Comparison of ENCODE assay signal across 8 cellular contexts in the genomic region with DNA sequence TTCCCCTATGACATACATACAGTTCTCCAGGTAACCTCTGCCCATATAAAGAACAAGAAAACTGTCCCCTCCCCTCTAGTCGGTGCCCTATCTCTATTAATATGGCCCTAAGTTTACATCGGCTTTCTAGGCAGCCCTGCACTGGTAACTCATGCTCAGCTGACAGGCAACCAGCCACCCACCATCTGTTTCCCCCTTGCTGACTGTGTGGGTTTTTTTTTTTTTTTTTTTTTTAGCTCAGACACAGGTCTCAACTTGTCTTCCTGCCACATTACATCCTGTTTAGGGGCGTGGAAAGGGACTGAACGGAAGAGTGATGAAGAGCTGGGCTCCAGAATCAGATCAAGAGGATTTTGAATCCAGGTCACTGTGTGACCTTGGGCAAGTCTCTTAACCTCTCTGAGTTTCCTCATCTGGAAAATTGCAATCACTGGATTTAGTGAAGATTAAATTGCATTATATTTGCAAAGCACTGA. TPM values are rescaled to one million over a fixed set of nuclear protein-coding genes. Genes with fewer than 3 reads are reported as not detected.
DNase-seq lines count a peak whose midpoint lies in the region; ATAC-seq and TF ChIP-seq lines count a peak whose summit lies in the region.

No MANE protein-coding gene starts in this region.

- CTCF ChIA-PET in HEK293 (lab: Yijun Ruan, JAX), result interaction anchor here (0.7 to 2.0 kb wide), 2 partner anchors 24 to 35 kb away, joined by 3 to 10 read pairs; no protein-coding TSS in a partner anchor

- H3K27ac ChIP-seq in HEK293 (ENCODE audit: extremely low read depth, low read depth, low read length), result no peak overlapping the region

- peak; percentile 56 for DNase-seq in DMS153 treated with DMSO at 0.1 percent for 48 hours (lab: John Stamatoyannopoulos, UW; ENCODE audit: unreplicated experiment)
- peak; percentile 65 for DNase-seq in RPMI7951 (ENCODE audit: low read depth)
- DNase-seq in activated naive CD4-positive, alpha-beta T cell treated with anti-CD3 and anti-CD28 coated beads, Interleukin-2, amount 50 U/mL, for 72 hours (ENCODE audit: low spot score in 2 of 2), result no peak
- DNase-seq in stimulated activated CD4-positive, alpha-beta T cell treated with anti-CD3 and anti-CD28 coated beads, Interleukin-2, amount 100 ng/mL, for 4 hours (ENCODE audit: low read depth), result peak; percentile 68
- DNase-seq in NCI-H2227 treated with DMSO at 0.1 percent for 48 hours (lab: John Stamatoyannopoulos, UW), result no peak
- DNase-seq in glutamatergic neuron, result no peak

- H3K4me1 ChIP-seq in HEK293 (ENCODE audit: control insufficient read depth, insufficient read depth, low read length), result no peaks in the 10 kb centered on the region

- no peaks in the 10 kb centered on the region for H3K36me3 ChIP-seq in HEK293 (ENCODE audit: control insufficient read depth in 2 of 2, insufficient read depth in 1 of 2, low read length in 2 of 2)

- peak overlapping the region; percentile 86 to 98 for H3K27ac Mint-ChIP-seq in activated naive CD4-positive, alpha-beta T cell treated with anti-CD3 and anti-CD28 coated beads, Interleukin-2, amount 50 U/mL, for 72 hours
- H3K27ac Mint-ChIP-seq in glutamatergic neuron (ENCODE audit: unreplicated experiment), result no peak overlapping the region

- TF ChIP-seq CTCF in HEK293 (tag by site-specific recombination; IDR thresholded peaks at IDR 0.05) (no peak), glutamatergic neuron (IDR thresholded peaks at IDR 0.05; ENCODE audit: partially characterized antibody, unreplicated experiment) (no peak)

- no peak overlapping the region for H3K4me3 Mint-ChIP-seq in glutamatergic neuron (ENCODE audit: unreplicated experiment)

- peaks cover 34% of the 10 kb centered on the region for H3K4me1 Mint-ChIP-seq in glutamatergic neuron (ENCODE audit: low read depth, unreplicated experiment)

- peak; percentile 65 to 77 for ATAC-seq in activated naive CD4-positive, alpha-beta T cell treated with anti-CD3 and anti-CD28 coated beads, Interleukin-2, amount 50 U/mL, for 72 hours
- ATAC-seq in HG03378 (IDR thresholded peaks at IDR 0.05; ENCODE audit: unreplicated experiment), result no peak

- peaks cover 7% of the 10 kb centered on the region for H3K27me3 Mint-ChIP-seq in glutamatergic neuron (ENCODE audit: unreplicated experiment)

- H3K9me3 Mint-ChIP-seq in activated naive CD4-positive, alpha-beta T cell treated with anti-CD3 and anti-CD28 coated beads, Interleukin-2, amount 50 U/mL, for 72 hours, result no peaks in the 10 kb centered on the region
- H3K9me3 Mint-ChIP-seq in glutamatergic neuron (ENCODE audit: unreplicated experiment), result peaks cover 6% of the 10 kb centered on the region

- no peak overlapping the region for H3K4me3 ChIP-seq in HEK293 (ENCODE audit: low read depth, low read length)

- no peaks in the 10 kb centered on the region for H3K9me3 ChIP-seq in HEK293 (ENCODE audit: control insufficient read depth, insufficient read depth, low read depth, low read length)

- POLR2A ChIA-PET in HEK293 (lab: Yijun Ruan, JAX), result interaction anchor here (0.5 kb wide), 1 partner anchor 1346 kb away, joined by 3 read pairs; no protein-coding TSS in a partner anchor

- peaks cover 25 to 59% of the 10 kb centered on the region in 2 donors for H3K36me3 Mint-ChIP-seq in activated naive CD4-positive, alpha-beta T cell treated with anti-CD3 and anti-CD28 coated beads, Interleukin-2, amount 50 U/mL, for 72 hours
- H3K36me3 Mint-ChIP-seq in glutamatergic neuron (ENCODE audit: unreplicated experiment), result peaks cover 7% of the 10 kb centered on the region

TF ChIP-seq in HEK293, 187 proteins besides CTCF, POLR2A, EP300 and RAD21 (continues in another document):
- no peak for TF ChIP-seq ZNF785 (tag by site-specific recombination; IDR thresholded peaks at IDR 0.05)
- TF ChIP-seq ZNF211 (tag by site-specific recombination; IDR thresholded peaks at IDR 0.05; ENCODE audit: low read depth), result no peak
- no peak for TF ChIP-seq ZSCAN16 (tag by site-specific recombination; IDR thresholded peaks at IDR 0.05)
- TF ChIP-seq, protein P1, sequence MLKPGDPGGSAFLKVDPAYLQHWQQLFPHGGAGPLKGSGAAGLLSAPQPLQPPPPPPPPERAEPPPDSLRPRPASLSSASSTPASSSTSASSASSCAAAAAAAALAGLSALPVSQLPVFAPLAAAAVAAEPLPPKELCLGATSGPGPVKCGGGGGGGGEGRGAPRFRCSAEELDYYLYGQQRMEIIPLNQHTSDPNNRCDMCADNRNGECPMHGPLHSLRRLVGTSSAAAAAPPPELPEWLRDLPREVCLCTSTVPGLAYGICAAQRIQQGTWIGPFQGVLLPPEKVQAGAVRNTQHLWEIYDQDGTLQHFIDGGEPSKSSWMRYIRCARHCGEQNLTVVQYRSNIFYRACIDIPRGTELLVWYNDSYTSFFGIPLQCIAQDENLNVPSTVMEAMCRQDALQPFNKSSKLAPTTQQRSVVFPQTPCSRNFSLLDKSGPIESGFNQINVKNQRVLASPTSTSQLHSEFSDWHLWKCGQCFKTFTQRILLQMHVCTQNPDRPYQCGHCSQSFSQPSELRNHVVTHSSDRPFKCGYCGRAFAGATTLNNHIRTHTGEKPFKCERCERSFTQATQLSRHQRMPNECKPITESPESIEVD (tag by site-specific recombination; IDR thresholded peaks at IDR 0.05), result no peak
- TF ChIP-seq RBAK (tag by site-specific recombination; IDR thresholded peaks at IDR 0.05), result no peak
- no peak for TF ChIP-seq ZBTB1 (tag by site-specific recombination; IDR thresholded peaks at IDR 0.05)
- TF ChIP-seq ZNF138 (tag by site-specific recombination; IDR thresholded peaks at IDR 0.05; ENCODE audit: borderline replicate concordance), result no peak
- no peak for TF ChIP-seq ZSCAN30 (tag by site-specific recombination; IDR thresholded peaks at IDR 0.05)
- TF ChIP-seq ZNF560 (tag by site-specific recombination; IDR thresholded peaks at IDR 0.05; ENCODE audit: borderline replicate concordance), result no peak
- TF ChIP-seq PRDM1 (tag by site-specific recombination; IDR thresholded peaks at IDR 0.05), result no peak
- TF ChIP-seq ZNF514 (tag by site-specific recombination; IDR thresholded peaks at IDR 0.05), result no peak
- peak; percentile 77 for TF ChIP-seq ZFHX2 (tag by site-specific recombination; conservative IDR thresholded peaks at IDR 0.05)
- TF ChIP-seq, protein P2, sequence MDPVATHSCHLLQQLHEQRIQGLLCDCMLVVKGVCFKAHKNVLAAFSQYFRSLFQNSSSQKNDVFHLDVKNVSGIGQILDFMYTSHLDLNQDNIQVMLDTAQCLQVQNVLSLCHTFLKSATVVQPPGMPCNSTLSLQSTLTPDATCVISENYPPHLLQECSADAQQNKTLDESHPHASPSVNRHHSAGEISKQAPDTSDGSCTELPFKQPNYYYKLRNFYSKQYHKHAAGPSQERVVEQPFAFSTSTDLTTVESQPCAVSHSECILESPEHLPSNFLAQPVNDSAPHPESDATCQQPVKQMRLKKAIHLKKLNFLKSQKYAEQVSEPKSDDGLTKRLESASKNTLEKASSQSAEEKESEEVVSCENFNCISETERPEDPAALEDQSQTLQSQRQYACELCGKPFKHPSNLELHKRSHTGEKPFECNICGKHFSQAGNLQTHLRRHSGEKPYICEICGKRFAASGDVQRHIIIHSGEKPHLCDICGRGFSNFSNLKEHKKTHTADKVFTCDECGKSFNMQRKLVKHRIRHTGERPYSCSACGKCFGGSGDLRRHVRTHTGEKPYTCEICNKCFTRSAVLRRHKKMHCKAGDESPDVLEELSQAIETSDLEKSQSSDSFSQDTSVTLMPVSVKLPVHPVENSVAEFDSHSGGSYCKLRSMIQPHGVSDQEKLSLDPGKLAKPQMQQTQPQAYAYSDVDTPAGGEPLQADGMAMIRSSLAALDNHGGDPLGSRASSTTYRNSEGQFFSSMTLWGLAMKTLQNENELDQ (tag by site-specific recombination; IDR thresholded peaks at IDR 0.05; ENCODE audit: low read depth), result no peak

RNA-seq across cellular contexts. Expression of a gene that starts 14.0 kb away (rescaled TPM):
- 70.7 and 82.5 TPM in 2 replicates for total RNA-seq in RPMI7951 (2014; rRNA removed; shearing (Covaris generic))
- total RNA-seq in activated naive CD4-positive, alpha-beta T cell treated with anti-CD3 and anti-CD28 coated beads, Interleukin-2, amount 50 U/mL, for 72 hours, result 100 to 1,000 TPM; 248 to 298 TPM
- total RNA-seq in glutamatergic neuron (ENCODE audit: unreplicated experiment), result 0.56 TPM

RNA-seq across cellular contexts. Expression of a gene that starts 20.2 kb away (rescaled TPM):
- 0.20 and 0.48 TPM in 2 replicates for total RNA-seq in RPMI7951 (2014; rRNA removed; shearing (Covaris generic))
- total RNA-seq in activated naive CD4-positive, alpha-beta T cell treated with anti-CD3 and anti-CD28 coated beads, Interleukin-2, amount 50 U/mL, for 72 hours, result under 1 TPM; 0.31 to 0.66 TPM
- total RNA-seq in glutamatergic neuron (ENCODE audit: unreplicated experiment), result 0.22 TPM

Comparison
In these comparisons a context has a peak if more than half of its experiments do, and no peak if none do; other contexts are left out.
1. DNase-seq: peak in DMS153 treated with DMSO at 0.1 percent for 48 hours (single experiment), RPMI7951 (single experiment) and stimulated activated CD4-positive, alpha-beta T cell treated with anti-CD3 and anti-CD28 coated beads, Interleukin-2, amount 100 ng/mL, for 4 hours (single experiment); none in activated naive CD4-positive, alpha-beta T cell treated with anti-CD3 and anti-CD28 coated beads, Interleukin-2, amount 50 U/mL, for 72 hours (0 of 2), NCI-H2227 treated with DMSO at 0.1 percent for 48 hours (single experiment) and glutamatergic neuron (single experiment).
2. RNA of a gene that starts 14.0 kb away (total RNA-seq): 248 to 298 TPM in activated naive CD4-positive, alpha-beta T cell treated with anti-CD3 and anti-CD28 coated beads, Interleukin-2, amount 50 U/mL, for 72 hours and 70.7 to 82.5 TPM in RPMI7951; 0.56 TPM in glutamatergic neuron (single experiment); every median in the first group is over 10 times any median in the second.